15 cellular contexts compared by ENCODE assay signal in the genomic region with DNA sequence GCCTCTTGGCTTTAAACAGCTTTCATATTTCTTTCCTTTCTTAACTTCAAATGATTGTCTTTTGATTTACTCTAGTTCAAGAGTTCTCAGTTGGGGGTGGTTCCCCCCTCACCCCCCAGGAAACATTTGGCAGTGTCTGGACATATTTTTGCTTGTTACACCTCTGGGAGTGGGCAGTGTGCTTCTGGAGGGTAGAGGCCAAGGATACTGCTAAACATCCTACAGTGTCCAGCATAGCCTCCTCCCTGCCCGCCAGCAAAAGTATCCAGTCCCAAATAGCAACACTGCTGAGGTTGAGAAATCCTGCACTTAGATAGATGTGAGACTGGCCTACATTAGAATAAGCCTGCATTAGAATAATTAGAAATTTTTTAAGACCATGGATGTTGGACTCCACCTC. TPM values are rescaled to one million over a fixed set of nuclear protein-coding genes. Genes with fewer than 3 reads are reported as not detected.
DNase-seq lines count a peak whose midpoint lies in the region; ATAC-seq and TF ChIP-seq lines count a peak whose summit lies in the region.
"Had no signal": no experiment of that assay in that cellular context is flagged by ENCODE, and none has a peak within 500 bp of the region (broad histone marks: within the 10 kb centered on the region; RNA-seq: fewer than 3 reads in every experiment).

No MANE protein-coding gene starts in this region.

- H3F3A ChIP-seq in neural cell (ENCODE audit: insufficient read depth, low read length, poor library complexity, severe bottlenecking) = no peaks in the 10 kb centered on the region

- H3K4me1 ChIP-seq in BLaER1 = peaks cover 79% of the 10 kb centered on the region

- TF ChIP-seq RAD21 in neural cell (conservative IDR thresholded peaks at IDR 0.05) = no peak

- H3K4me1 Mint-ChIP-seq in HFFc6 (ENCODE audit: low read depth) = peaks cover 58% of the 10 kb centered on the region

- no peak overlapping the region for H2AFZ ChIP-seq in neural cell (ENCODE audit: low read depth, low read length)

- no peaks in the 10 kb centered on the region for H3K27me3 ChIP-seq in BLaER1
- no peaks in the 10 kb centered on the region for H3K27me3 ChIP-seq in neural cell (ENCODE audit: insufficient read depth, low read depth, low read length)
- H3K27me3 ChIP-seq: pancreas, suprapubic skin had no signal

- H3K9me3 Mint-ChIP-seq in HFFc6 = no peaks in the 10 kb centered on the region

- peaks cover 72% of the 10 kb centered on the region for H3K79me2 ChIP-seq in neural cell (replicated peaks; ENCODE audit: insufficient read depth, low read length)

- H3K4me3 ChIP-seq in BLaER1 (no peak overlapping the region), neural cell (ENCODE audit: low read length) (peak overlapping the region; percentile 84)

- TF ChIP-seq CTCF in HFFc6 (IDR thresholded peaks at IDR 0.05) = no peak
- no peak for TF ChIP-seq CTCF in neural cell (IDR thresholded peaks at IDR 0.05; ENCODE audit: poor library complexity, severe bottlenecking)

- peak overlapping the region; percentile 98 for H3K4me2 ChIP-seq in BLaER1
- H3K4me2 ChIP-seq in neural cell (ENCODE audit: low read length) = no peak overlapping the region

- H3K36me3 ChIP-seq in BLaER1 (peaks cover 31% of the 10 kb centered on the region; the same call in 1 of the 2 replicates), neural cell (ENCODE audit: insufficient read depth, low read length) (no peaks in the 10 kb centered on the region)
- H3K36me3 ChIP-seq: pancreas, suprapubic skin had no signal

- H4K20me1 ChIP-seq in BLaER1 (peaks cover 81% of the 10 kb centered on the region), neural cell (ENCODE audit: insufficient read depth) (peaks cover 7% of the 10 kb centered on the region)

- H3K9ac ChIP-seq in BLaER1 (no peak overlapping the region), neural cell (ENCODE audit: low read length) (no peak overlapping the region)

- ATAC-seq in HG03039 (IDR thresholded peaks at IDR 0.05; ENCODE audit: unreplicated experiment) (no peak), HG02610 (IDR thresholded peaks at IDR 0.05; ENCODE audit: unreplicated experiment) (no peak), GM19324 (IDR thresholded peaks at IDR 0.05; ENCODE audit: low FRiP score, unreplicated experiment) (no peak)
- ATAC-seq: HCT116, pancreas, Right ventricle myocardium inferior had no signal

- no peaks in the 10 kb centered on the region for H3K9me2 ChIP-seq in neural cell (ENCODE audit: insufficient read depth, low read length)

- H3K27ac ChIP-seq in BLaER1 = no peak overlapping the region
- H3K27ac ChIP-seq in neural cell (ENCODE audit: low read length) = no peak overlapping the region
- H3K27ac ChIP-seq: pancreas, suprapubic skin had no signal

- peak overlapping the region; percentile 97 for H3K4me3 Mint-ChIP-seq in HFFc6

- H3K36me3 Mint-ChIP-seq in HFFc6 (ENCODE audit: low read depth) = peaks cover 21% of the 10 kb centered on the region

- H3K27me3 Mint-ChIP-seq in HFFc6 (ENCODE audit: insufficient read depth) = peaks cover 6% of the 10 kb centered on the region

- no peak for DNase-seq in HFFc6
- DNase-seq in amniotic epithelial cell (ENCODE audit: low read depth) = peak; percentile 26
- DNase-seq in DMS153 (lab: John Stamatoyannopoulos, UW) = no peak
- DNase-seq: MV-4-11; NCI-H524; stimulated activated CD4-positive, alpha-beta T cell treated with anti-CD3 and anti-CD28 coated beads, Interleukin-4, amount 100 ng/mL, for 1 hour had no signal

- TF ChIP-seq EP300 in neural cell (conservative IDR thresholded peaks at IDR 0.05; ENCODE audit: poor library complexity, severe bottlenecking) = no peak

- 0 out of 2 replicates have a peak overlapping the region, but pooled peaks have one; percentile 21 for H3K27ac Mint-ChIP-seq in HFFc6

- H3K9me3 ChIP-seq in BLaER1 (no peaks in the 10 kb centered on the region), neural cell (ENCODE audit: low read length) (no peaks in the 10 kb centered on the region)
- H3K9me3 ChIP-seq: pancreas, suprapubic skin had no signal

TF ChIP-seq in neural cell, 6 proteins besides CTCF, POLR2A, EP300 and RAD21:
- TF ChIP-seq POLR2AphosphoS5 (IDR thresholded peaks at IDR 0.05) (no peak), EZH2 (IDR thresholded peaks at IDR 0.05; ENCODE audit: borderline replicate concordance, insufficient read depth, low read length, poor library complexity, severe bottlenecking) (no peak), MXI1 (conservative IDR thresholded peaks at IDR 0.05; ENCODE audit: poor library complexity, severe bottlenecking) (no peak), TAF1 (IDR thresholded peaks at IDR 0.05; ENCODE audit: low read depth) (no peak), SMC3 (conservative IDR thresholded peaks at IDR 0.05; ENCODE audit: poor library complexity) (no peak)
- TF ChIP-seq, protein P1, sequence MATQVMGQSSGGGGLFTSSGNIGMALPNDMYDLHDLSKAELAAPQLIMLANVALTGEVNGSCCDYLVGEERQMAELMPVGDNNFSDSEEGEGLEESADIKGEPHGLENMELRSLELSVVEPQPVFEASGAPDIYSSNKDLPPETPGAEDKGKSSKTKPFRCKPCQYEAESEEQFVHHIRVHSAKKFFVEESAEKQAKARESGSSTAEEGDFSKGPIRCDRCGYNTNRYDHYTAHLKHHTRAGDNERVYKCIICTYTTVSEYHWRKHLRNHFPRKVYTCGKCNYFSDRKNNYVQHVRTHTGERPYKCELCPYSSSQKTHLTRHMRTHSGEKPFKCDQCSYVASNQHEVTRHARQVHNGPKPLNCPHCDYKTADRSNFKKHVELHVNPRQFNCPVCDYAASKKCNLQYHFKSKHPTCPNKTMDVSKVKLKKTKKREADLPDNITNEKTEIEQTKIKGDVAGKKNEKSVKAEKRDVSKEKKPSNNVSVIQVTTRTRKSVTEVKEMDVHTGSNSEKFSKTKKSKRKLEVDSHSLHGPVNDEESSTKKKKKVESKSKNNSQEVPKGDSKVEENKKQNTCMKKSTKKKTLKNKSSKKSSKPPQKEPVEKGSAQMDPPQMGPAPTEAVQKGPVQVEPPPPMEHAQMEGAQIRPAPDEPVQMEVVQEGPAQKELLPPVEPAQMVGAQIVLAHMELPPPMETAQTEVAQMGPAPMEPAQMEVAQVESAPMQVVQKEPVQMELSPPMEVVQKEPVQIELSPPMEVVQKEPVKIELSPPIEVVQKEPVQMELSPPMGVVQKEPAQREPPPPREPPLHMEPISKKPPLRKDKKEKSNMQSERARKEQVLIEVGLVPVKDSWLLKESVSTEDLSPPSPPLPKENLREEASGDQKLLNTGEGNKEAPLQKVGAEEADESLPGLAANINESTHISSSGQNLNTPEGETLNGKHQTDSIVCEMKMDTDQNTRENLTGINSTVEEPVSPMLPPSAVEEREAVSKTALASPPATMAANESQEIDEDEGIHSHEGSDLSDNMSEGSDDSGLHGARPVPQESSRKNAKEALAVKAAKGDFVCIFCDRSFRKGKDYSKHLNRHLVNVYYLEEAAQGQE (IDR thresholded peaks at IDR 0.05; ENCODE audit: borderline replicate concordance) = no peak

RNA-seq across cellular contexts. Expression of gene PPP6R3, which starts 3.2 kb away (rescaled TPM):
- 10 to 100 TPM; 62.5 to 72.0 (median 67.8) TPM for total RNA-seq in HFFc6 (2021; fragmentation: NEBNext Ultra II Directional; extraction: Animal tissue kit (Norgen Biotek cat#: 25700))
- 111 and 140 TPM in 2 replicates for polyA plus RNA-seq in neural cell
- 236 and 268 TPM in 2 replicates for polyA minus RNA-seq in neural cell
